ENCODE assay signal across 20 cellular contexts in genomic region chr2:64713686-64714085, GRCh38. TPM values are rescaled to one million over a fixed set of nuclear protein-coding genes. Genes with fewer than 3 reads are reported as not detected.
DNase-seq lines count a peak whose midpoint lies in the region; ATAC-seq and TF ChIP-seq lines count a peak whose summit lies in the region.
"Had no signal": no experiment of that assay in that cellular context is flagged by ENCODE, and none has a peak within 500 bp of the region (broad histone marks: within the 10 kb centered on the region; RNA-seq: fewer than 3 reads in every experiment).

No MANE protein-coding gene starts in this region.

- no peaks in the 10 kb centered on the region for H3K9me2 ChIP-seq in OCI-LY1 (ENCODE audit: low read depth, low read length)

- H4K91ac ChIP-seq in mesenchymal stem cell (ENCODE audit: low read length): no peak overlapping the region

- no peak overlapping the region for H2BK5ac ChIP-seq in mesenchymal stem cell (ENCODE audit: low read depth, low read length, poor library complexity, severe bottlenecking)

- H3K27me3 ChIP-seq in OCI-LY1 (ENCODE audit: insufficient read depth, low read length) (no peaks in the 10 kb centered on the region), mesenchymal stem cell (ENCODE audit: control insufficient read depth in 1 of 2, insufficient read depth in 1 of 2, low read length in 2 of 2) (no peaks in the 10 kb centered on the region), thyroid gland (no peaks in the 10 kb centered on the region)
- H3K27me3 ChIP-seq: BE2C, BLaER1 had no signal

- TF ChIP-seq POLR2A in thyroid gland (IDR thresholded peaks at IDR 0.05): no peak

- peaks cover 12% of the 10 kb centered on the region for H3K79me1 ChIP-seq in mesenchymal stem cell (replicated peaks; ENCODE audit: low read length, poor library complexity, severe bottlenecking)

- H2BK15ac ChIP-seq in mesenchymal stem cell (ENCODE audit: low read depth, poor library complexity, severe bottlenecking): no peak overlapping the region

- no peak overlapping the region for H3K4ac ChIP-seq in mesenchymal stem cell (ENCODE audit: low read depth in 1 of 2, low read length in 2 of 2)

- H3F3A ChIP-seq in OCI-LY1 (ENCODE audit: insufficient read depth, low read length): no peaks in the 10 kb centered on the region

- H3K79me2 ChIP-seq in OCI-LY1 (ENCODE audit: insufficient read depth, low read length): peaks cover 3% of the 10 kb centered on the region; the same call in 1 of the 2 replicates

- H3K4me3 ChIP-seq in OCI-LY1 (ENCODE audit: low read depth, low read length, poor library complexity, severe bottlenecking) (no peak overlapping the region), mesenchymal stem cell (ENCODE audit: insufficient read depth in 1 of 2, low read depth in 1 of 2, low read length in 2 of 2) (no peak overlapping the region), thyroid gland (replicated peaks in 1 of 3) (no peak overlapping the region)
- H3K4me3 ChIP-seq: BLaER1 had no signal

- H2AK5ac ChIP-seq in mesenchymal stem cell (ENCODE audit: low read length, severe bottlenecking): peak overlapping the region; percentile 76

- intact Hi-C loops in thyroid gland (cut with DNase I): no loop called here

- ATAC-seq in HG03196 (IDR thresholded peaks at IDR 0.05; ENCODE audit: unreplicated experiment): no peak

- no peak for DNase-seq in mesenchymal stem cell
- peak; percentile 58 to 78 for DNase-seq in thyroid gland
- no peak for DNase-seq in EL
- DNase-seq: 8988T; ACHN; BE2C; C1 segment of cervical spinal cord; CD4-positive, alpha-beta memory T cell; CD4-positive, CD25-positive, alpha-beta regulatory T cell; CD8-positive, alpha-beta memory T cell; COR-L47; DMS 273 treated with DMSO at 0.1 percent for 48 hours; DMS153; DMS53; DMS79; DND-41; GF-D8 had no signal

- no peak overlapping the region for H4K8ac ChIP-seq in mesenchymal stem cell (ENCODE audit: low read length)

- H3K23ac ChIP-seq in mesenchymal stem cell (ENCODE audit: low read length in 2 of 2): no peak overlapping the region

- no peak overlapping the region for H3K18ac ChIP-seq in mesenchymal stem cell (ENCODE audit: low read depth in 1 of 2, low read length in 2 of 2)

- no peak overlapping the region for H3K4me2 ChIP-seq in OCI-LY1 (ENCODE audit: low read length)
- no peak overlapping the region for H3K4me2 ChIP-seq in mesenchymal stem cell (ENCODE audit: low read length, poor library complexity, severe bottlenecking)
- H3K4me2 ChIP-seq: BLaER1 had no signal

- no peak overlapping the region for H2BK12ac ChIP-seq in mesenchymal stem cell (ENCODE audit: low read length in 2 of 2)

- TF ChIP-seq CTCF in OCI-LY1 (IDR thresholded peaks at IDR 0.05; ENCODE audit: low read length) (no peak), thyroid gland (IDR thresholded peaks at IDR 0.05) (no peak)

- H3K4me1 ChIP-seq in OCI-LY1 (ENCODE audit: insufficient read depth, low read length, severe bottlenecking): peaks cover 20% of the 10 kb centered on the region
- H3K4me1 ChIP-seq in mesenchymal stem cell (ENCODE audit: control insufficient read depth, insufficient read depth, low read depth, low read length): no peaks in the 10 kb centered on the region
- H3K4me1 ChIP-seq in thyroid gland: peaks cover 5 to 7% of the 10 kb centered on the region in 2 donors
- H3K4me1 ChIP-seq: BE2C had no signal

- no peak overlapping the region for H2BK120ac ChIP-seq in mesenchymal stem cell (ENCODE audit: low read depth, low read length)

- no peaks in the 10 kb centered on the region for H4K20me1 ChIP-seq in OCI-LY1 (ENCODE audit: insufficient read depth, low read length)
- H4K20me1 ChIP-seq: BLaER1 had no signal

- H2AFZ ChIP-seq in OCI-LY1 (ENCODE audit: low read length) (no peak overlapping the region), mesenchymal stem cell (ENCODE audit: low read depth, low read length) (no peak overlapping the region)

- WGBS in mesenchymal stem cell: 94% methylated on average over 2 of the region's 2 CpGs
- WGBS in thyroid gland, 2 donors: 26 to 65% methylated on average over 2 of the region's 2 CpGs

- H3K14ac ChIP-seq in mesenchymal stem cell (ENCODE audit: low read length in 2 of 2): no peak overlapping the region

- H3K9me3 ChIP-seq in OCI-LY1 (ENCODE audit: low read length) (no peaks in the 10 kb centered on the region), mesenchymal stem cell (ENCODE audit: control insufficient read depth, low read length) (no peaks in the 10 kb centered on the region), thyroid gland (no peaks in the 10 kb centered on the region)
- H3K9me3 ChIP-seq: BE2C, BLaER1 had no signal

- H3K9ac ChIP-seq in OCI-LY1 (ENCODE audit: low read length) (no peak overlapping the region), mesenchymal stem cell (ENCODE audit: low read length) (no peak overlapping the region)
- H3K9ac ChIP-seq: BLaER1 had no signal

- no peaks in the 10 kb centered on the region for H3K36me3 ChIP-seq in OCI-LY1 (ENCODE audit: insufficient read depth, low read length)
- peaks cover 0 to 31% of the 10 kb centered on the region in 2 experiments for H3K36me3 ChIP-seq in mesenchymal stem cell (ENCODE audit: control insufficient read depth in 1 of 2, insufficient read depth in 2 of 2, low read depth in 1 of 2, low read length in 2 of 2)
- H3K36me3 ChIP-seq in thyroid gland: no peaks in the 10 kb centered on the region
- H3K36me3 ChIP-seq: BE2C, BLaER1 had no signal

- H3K27ac ChIP-seq in OCI-LY1 (ENCODE audit: low read depth, low read length, poor library complexity, severe bottlenecking): peak overlapping the region; percentile 32
- no peak overlapping the region for H3K27ac ChIP-seq in mesenchymal stem cell (ENCODE audit: low read length, poor library complexity, severe bottlenecking)
- H3K27ac ChIP-seq in thyroid gland: no peak overlapping the region
- H3K27ac ChIP-seq: BLaER1 had no signal

RNA-seq across cellular contexts. Expression of gene SERTAD2, which starts 60.0 kb away (rescaled TPM):
- polyA plus RNA-seq in mesenchymal stem cell (2013, experiment 1 of 2): 18.5 TPM
- 16.0 TPM for polyA plus RNA-seq in mesenchymal stem cell (2013, experiment 2 of 2)
- 10 to 100 TPM; 13.7 to 17.3 (median 16.6) TPM for total RNA-seq in thyroid gland

Comparison
In these comparisons a context has a peak if more than half of its experiments do, and no peak if none do; other contexts are left out.
1. DNase-seq: peak in thyroid gland (2 of 2); none in mesenchymal stem cell (single experiment) and EL (single experiment).